In the genomic region with DNA sequence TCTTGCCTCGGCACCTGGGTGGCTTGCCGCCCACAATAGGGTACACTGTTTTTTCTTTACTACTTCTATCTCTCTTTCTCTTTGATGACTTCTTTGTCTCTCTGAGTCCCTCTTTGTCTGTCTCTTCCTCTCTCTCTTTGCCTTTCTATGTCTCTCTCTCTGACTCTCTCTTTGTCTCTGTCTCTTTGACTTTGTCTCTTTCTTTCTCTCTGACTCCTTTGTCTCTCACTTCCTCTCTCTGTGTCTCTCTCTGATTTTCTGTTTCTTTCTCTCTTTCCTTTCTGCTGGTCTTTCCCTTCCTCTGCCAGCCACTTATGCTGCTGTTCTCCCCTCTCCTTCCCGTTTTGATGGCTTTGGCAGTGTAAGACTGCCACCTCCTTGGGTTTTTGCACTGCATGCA, we compare ENCODE assay signal across 1 cellular context.
TF ChIP-seq lines count a peak whose summit lies in the region.

No MANE protein-coding gene starts in this region.

TF ChIP-seq in GM12878, 131 proteins besides CTCF, POLR2A, EP300 and RAD21:
- TF ChIP-seq PAX8 (IDR thresholded peaks at IDR 0.05) (no peak), SPI1 (IDR thresholded peaks at IDR 0.05; ENCODE audit: borderline replicate concordance, insufficient read depth, low read depth, low read length) (peak; percentile 33; the same call in 1 of the 2 replicates)
TF ChIP-seq in GM12878: peak in this region for 1.
